Comparison of ENCODE assay signal across 8 cellular contexts in the genomic region with DNA sequence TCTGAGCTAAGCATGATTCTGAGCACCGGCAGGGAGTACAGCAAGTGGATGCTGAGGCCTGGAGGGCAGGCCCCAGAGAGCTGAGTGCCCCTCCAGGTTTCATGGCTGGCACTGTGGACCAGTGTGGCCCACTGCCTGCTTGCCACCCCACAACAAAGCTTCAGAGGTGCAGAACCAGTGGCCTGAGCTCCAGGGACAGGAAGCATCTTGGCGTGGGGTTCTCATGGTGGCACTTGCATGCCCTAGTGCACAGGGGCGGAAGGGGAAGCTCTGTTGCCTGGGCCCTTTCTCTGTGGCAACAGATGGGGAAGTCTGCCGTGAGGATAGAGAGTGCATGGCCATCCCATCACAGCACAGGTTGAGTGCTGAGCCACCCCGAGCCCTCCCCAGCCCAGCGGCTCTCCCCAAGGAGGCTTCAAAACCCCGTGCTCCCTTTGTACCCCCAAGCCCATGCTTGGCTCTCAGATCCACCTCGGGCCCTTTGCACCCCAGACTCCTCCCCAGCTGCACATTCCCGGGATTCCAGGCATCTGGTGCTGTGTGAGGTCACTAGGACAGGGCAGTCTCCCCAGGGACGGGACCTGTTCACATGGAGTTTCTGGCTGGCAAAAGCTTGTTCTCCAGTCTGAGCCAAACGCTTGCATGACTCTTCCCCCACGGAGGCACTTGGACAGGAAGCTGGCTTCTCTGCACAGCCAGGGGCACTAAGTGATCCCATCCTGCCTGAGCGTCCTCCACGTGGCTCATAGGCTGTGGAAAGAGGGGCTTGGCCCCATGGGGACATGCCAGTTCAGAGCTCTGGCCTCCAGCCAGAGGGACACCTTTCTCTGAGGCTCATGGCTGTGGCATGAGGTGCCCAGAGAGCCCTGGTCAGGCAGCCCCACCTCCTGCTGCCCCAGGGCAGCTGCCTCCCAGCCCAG. TPM values are rescaled to one million over a fixed set of nuclear protein-coding genes. Genes with fewer than 3 reads are reported as not detected.
DNase-seq lines count a peak whose midpoint lies in the region; ATAC-seq and TF ChIP-seq lines count a peak whose summit lies in the region.

No MANE protein-coding gene starts in this region.

- H3K36me3 ChIP-seq in H7 (replicated peaks; ENCODE audit: control insufficient read depth, insufficient read depth, low read length) (peaks cover 8% of the 10 kb centered on the region), iPS-20b (ENCODE audit: insufficient read depth, low read depth, low read length) (peaks cover 14% of the 10 kb centered on the region; the same call in 1 of the 2 replicates)

- ATAC-seq in activated B cell treated with CpG ODN at 0.5 μM for 24 hours (ENCODE audit: low read depth) = peak; percentile 50
- ATAC-seq in HG03520 (IDR thresholded peaks at IDR 0.05; ENCODE audit: unreplicated experiment) = no peak

- peak overlapping the region; percentile 4; the same call in 1 of the 2 replicates for H3K9ac ChIP-seq in iPS-20b (ENCODE audit: low read depth, low read length)

- no peak overlapping the region for H3K27ac ChIP-seq in iPS-20b (ENCODE audit: low read length)

- peaks cover 4% of the 10 kb centered on the region for H3K27me3 Mint-ChIP-seq in activated B cell treated with CpG ODN at 0.5 μM for 24 hours

- POLR2A ChIA-PET in activated B cell treated with CpG ODN at 0.5 μM for 24 hours (lab: Charles Lee) = interaction anchor here (0.7 to 1.6 kb wide), 5 partner anchors 56 to 461 kb away, joined by 3 to 12 read pairs (median 4); a partner anchor contains a TSS

- peak; percentile 57 for DNase-seq in ACHN
- peak; percentile 69 for DNase-seq in H7
- DNase-seq in activated B cell treated with CpG ODN at 0.5 μM for 24 hours = no peak
- no peak for DNase-seq in NCI-H1092 (lab: John Stamatoyannopoulos, UW)
- DNase-seq in Ammon's horn (ENCODE audit: low spot score) = no peak
- DNase-seq in NCI-H524 treated with DMSO at 0.1 percent for 48 hours (lab: John Stamatoyannopoulos, UW) = no peak

- no peak for TF ChIP-seq CTCF in activated B cell treated with CpG ODN at 0.5 μM for 24 hours (IDR thresholded peaks at IDR 0.05)

- peaks cover 27% of the 10 kb centered on the region for H3K4me1 ChIP-seq in iPS-20b (ENCODE audit: insufficient read depth, low read length)

- no peaks in the 10 kb centered on the region for H3K9me3 ChIP-seq in iPS-20b (ENCODE audit: insufficient read depth, low read depth, low read length)

- in situ Hi-C loops in ACHN (cut with HindIII; ENCODE audit: low pct_ligation_motif_present, low pct_unique_long_range_greater_than_20kb, low sequenced_read_pairs) = no loop called here

- no peaks in the 10 kb centered on the region for H3K9me3 Mint-ChIP-seq in activated B cell treated with CpG ODN at 0.5 μM for 24 hours

- peaks cover 18% of the 10 kb centered on the region for H3K27me3 ChIP-seq in H7 (ENCODE audit: control insufficient read depth, insufficient read depth, low read length)
- H3K27me3 ChIP-seq in iPS-20b (ENCODE audit: insufficient read depth, low read length) = peaks cover 18% of the 10 kb centered on the region

- CTCF ChIA-PET in activated B cell treated with CpG ODN at 0.5 μM for 24 hours (lab: Charles Lee) = interaction anchor here (0.8 to 1.5 kb wide), 3 partner anchors 26 to 456 kb away, joined by 3 to 7 read pairs (median 4); a partner anchor contains a TSS

- peak overlapping the region; percentile 86 for H3K27ac Mint-ChIP-seq in activated B cell treated with CpG ODN at 0.5 μM for 24 hours

- peaks cover 63% of the 10 kb centered on the region for H3K4me1 Mint-ChIP-seq in activated B cell treated with CpG ODN at 0.5 μM for 24 hours

- no peak overlapping the region for H3K4me3 ChIP-seq in H7 (ENCODE audit: insufficient read depth, low read depth, low read length)
- no peak overlapping the region for H3K4me3 ChIP-seq in iPS-20b (ENCODE audit: low read length)

- peaks cover 10% of the 10 kb centered on the region for H3K36me3 Mint-ChIP-seq in activated B cell treated with CpG ODN at 0.5 μM for 24 hours (ENCODE audit: low read depth)

- H3K4me3 Mint-ChIP-seq in activated B cell treated with CpG ODN at 0.5 μM for 24 hours = peak overlapping the region; percentile 95

- intact Hi-C loops in activated B cell treated with CpG ODN at 0.5 μM for 24 hours (cut with micrococcal nuclease) = loop anchor here (5.0 kb wide), 1 partner anchor 683 kb away; no protein-coding TSS in a partner anchor

RNA-seq across cellular contexts. Expression of a gene that starts 4.2 kb away (rescaled TPM):
- total RNA-seq in H7 (2014; rRNA removed; shearing (Covaris generic)) = 171 and 188 TPM in 2 replicates
- total RNA-seq in activated B cell treated with CpG ODN at 0.5 μM for 24 hours = 44.2 and 44.6 TPM in 2 replicates

RNA-seq across cellular contexts. Expression of a gene that starts 24.3 kb away (rescaled TPM):
- 0.78 TPM in 1 of 2 replicates, not detected in the other for total RNA-seq in H7 (2014; rRNA removed; shearing (Covaris generic))
- total RNA-seq in activated B cell treated with CpG ODN at 0.5 μM for 24 hours = not detected in 2 replicates

RNA-seq across cellular contexts. Expression of a gene that starts 29.9 kb away (rescaled TPM):
- total RNA-seq in H7 (2014; rRNA removed; shearing (Covaris generic)) = 17.6 and 28.4 TPM in 2 replicates
- total RNA-seq in activated B cell treated with CpG ODN at 0.5 μM for 24 hours = 14.9 and 17.2 TPM in 2 replicates

RNA-seq across cellular contexts. Expression of a gene that starts 43.3 kb away (rescaled TPM):
- total RNA-seq in H7 (2014; rRNA removed; shearing (Covaris generic)) = not detected in 2 replicates
- 0.13 TPM in 1 of 2 replicates, not detected in the other for total RNA-seq in activated B cell treated with CpG ODN at 0.5 μM for 24 hours

RNA-seq across cellular contexts. Expression of a gene that starts 52.2 kb away (rescaled TPM):
- 60.1 and 72.4 TPM in 2 replicates for total RNA-seq in H7 (2014; rRNA removed; shearing (Covaris generic))
- total RNA-seq in activated B cell treated with CpG ODN at 0.5 μM for 24 hours = 29.3 and 33.2 TPM in 2 replicates

Comparison
In these comparisons a context has a peak if more than half of its experiments do, and no peak if none do; other contexts are left out.
1. DNase-seq: peak in ACHN (single experiment) and H7 (single experiment); none in activated B cell treated with CpG ODN at 0.5 μM for 24 hours (single experiment), NCI-H1092 (single experiment), Ammon's horn (single experiment) and NCI-H524 treated with DMSO at 0.1 percent for 48 hours (single experiment).